Comparison of ENCODE assay signal across 8 cellular contexts in the genomic region with DNA sequence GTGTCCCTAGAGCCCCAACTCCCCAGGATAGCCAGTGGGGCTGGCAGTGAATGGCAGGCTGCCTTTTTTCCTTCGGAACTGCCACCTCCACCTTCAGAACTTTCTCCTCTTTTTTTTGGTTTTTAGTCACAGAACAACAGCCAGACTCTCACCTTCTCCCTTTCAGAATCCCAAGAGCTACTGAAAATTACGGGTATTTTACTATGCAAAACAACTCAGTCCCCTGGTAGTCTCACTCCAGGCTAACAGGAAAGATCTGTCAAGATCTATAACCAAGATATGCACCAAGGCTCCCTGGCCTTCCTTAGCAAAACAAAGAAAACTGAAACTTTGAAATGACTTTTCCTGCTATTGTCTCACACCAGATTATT. TPM values are rescaled to one million over a fixed set of nuclear protein-coding genes. Genes with fewer than 3 reads are reported as not detected.
DNase-seq lines count a peak whose midpoint lies in the region; ATAC-seq and TF ChIP-seq lines count a peak whose summit lies in the region.

No MANE protein-coding gene starts in this region.

- ATAC-seq in GM19463 (IDR thresholded peaks at IDR 0.05; ENCODE audit: unreplicated experiment) (peak; percentile 20), HG02870 (IDR thresholded peaks at IDR 0.05; ENCODE audit: unreplicated experiment) (no peak)
- peak; percentile 7 for ATAC-seq in effector memory CD8-positive, alpha-beta T cell (replicated peaks)

- peak overlapping the region; percentile 83 to 90 for H3K27ac Mint-ChIP-seq in effector memory CD8-positive, alpha-beta T cell
- H3K27ac Mint-ChIP-seq in glutamatergic neuron (ENCODE audit: unreplicated experiment) = no peak overlapping the region

- H3K9ac ChIP-seq in HUES48 (ENCODE audit: low read depth, low read length) (peak overlapping the region; percentile 2; the same call in 1 of the 2 replicates), smooth muscle cell (ENCODE audit: low read depth) (no peak overlapping the region)

- H3K4me1 ChIP-seq in HUES48 (ENCODE audit: control insufficient read depth, insufficient read depth, low read length) (peaks cover 46% of the 10 kb centered on the region), smooth muscle cell (ENCODE audit: low read depth) (peaks cover 20% of the 10 kb centered on the region)

- peak overlapping the region; percentile 50 for H3K4me2 ChIP-seq in smooth muscle cell

- H3K4me1 Mint-ChIP-seq in effector memory CD8-positive, alpha-beta T cell (ENCODE audit: low read depth in 2 of 2) = peaks cover 53 to 59% of the 10 kb centered on the region in 2 donors
- H3K4me1 Mint-ChIP-seq in glutamatergic neuron (ENCODE audit: low read depth, unreplicated experiment) = peaks cover 19% of the 10 kb centered on the region

- H4K20me1 ChIP-seq in smooth muscle cell (ENCODE audit: low read depth) = peaks cover 5% of the 10 kb centered on the region

- no peak for DNase-seq in effector memory CD8-positive, alpha-beta T cell
- DNase-seq in smooth muscle cell (lab: John Stamatoyannopoulos, UW; ENCODE audit: unreplicated experiment) (no peak), glutamatergic neuron (no peak), AG20443 (ENCODE audit: low spot score) (no peak)
- DNase-seq in activated effector memory CD4-positive, alpha-beta T cell treated with anti-CD3 and anti-CD28 coated beads, Interleukin-2, amount 50 U/mL, for 16 hours = no peak

- H3K9me3 Mint-ChIP-seq in effector memory CD8-positive, alpha-beta T cell = no peaks in the 10 kb centered on the region
- peaks cover 2% of the 10 kb centered on the region for H3K9me3 Mint-ChIP-seq in glutamatergic neuron (ENCODE audit: unreplicated experiment)

- peaks cover 30% of the 10 kb centered on the region for H3F3A ChIP-seq in smooth muscle cell (ENCODE audit: low read depth)

- H3K4me3 Mint-ChIP-seq in effector memory CD8-positive, alpha-beta T cell = peak overlapping the region; percentile 77 to 83
- H3K4me3 Mint-ChIP-seq in glutamatergic neuron (ENCODE audit: unreplicated experiment) = no peak overlapping the region

- H3K9me3 ChIP-seq in HUES48 (ENCODE audit: control insufficient read depth, insufficient read depth, low read length) (no peaks in the 10 kb centered on the region), smooth muscle cell (replicated peaks; ENCODE audit: low read depth) (no peaks in the 10 kb centered on the region)

- peaks cover 0 to 7% of the 10 kb centered on the region in 2 donors for H3K27me3 Mint-ChIP-seq in effector memory CD8-positive, alpha-beta T cell
- H3K27me3 Mint-ChIP-seq in glutamatergic neuron (ENCODE audit: unreplicated experiment) = peaks cover 7% of the 10 kb centered on the region

- H3K4me3 ChIP-seq in HUES48 (ENCODE audit: low read depth, low read length) (no peak overlapping the region; the same call in 1 of the 2 replicates), smooth muscle cell (no peak overlapping the region)

- no peaks in the 10 kb centered on the region for H3K27me3 ChIP-seq in HUES48 (ENCODE audit: control insufficient read depth, insufficient read depth, low read length)
- no peaks in the 10 kb centered on the region for H3K27me3 ChIP-seq in smooth muscle cell (ENCODE audit: low read depth)

- H3K27ac ChIP-seq in HUES48 (ENCODE audit: low read depth, low read length) = peak overlapping the region; percentile 100
- peak overlapping the region; percentile 65 for H3K27ac ChIP-seq in smooth muscle cell (ENCODE audit: low read depth)

- H2AFZ ChIP-seq in smooth muscle cell (ENCODE audit: low read depth) = no peak overlapping the region

- peaks cover 18% of the 10 kb centered on the region for H3K36me3 Mint-ChIP-seq in effector memory CD8-positive, alpha-beta T cell (ENCODE audit: insufficient read depth)
- H3K36me3 Mint-ChIP-seq in glutamatergic neuron (ENCODE audit: unreplicated experiment) = no peaks in the 10 kb centered on the region

- 18% methylated on average over 2 of the region's 2 CpGs for WGBS in smooth muscle cell (ENCODE audit: low lambda C conversion rate)

- H3K36me3 ChIP-seq in HUES48 (ENCODE audit: control insufficient read depth, insufficient read depth, low read length) (peaks cover 29% of the 10 kb centered on the region), smooth muscle cell (ENCODE audit: low read depth) (no peaks in the 10 kb centered on the region)

- H3K79me2 ChIP-seq in smooth muscle cell (ENCODE audit: low read depth) = no peaks in the 10 kb centered on the region

- TF ChIP-seq CTCF in smooth muscle cell (IDR thresholded peaks at IDR 0.05; ENCODE audit: borderline replicate concordance, insufficient read depth, poor library complexity, severe bottlenecking) (no peak), glutamatergic neuron (IDR thresholded peaks at IDR 0.05; ENCODE audit: partially characterized antibody, unreplicated experiment) (no peak)

RNA-seq across cellular contexts. Expression of a gene that starts 12.5 kb away (rescaled TPM):
- total RNA-seq in smooth muscle cell (6.5 and 7.8 TPM in 2 replicates), glutamatergic neuron (ENCODE audit: unreplicated experiment) (not detected)
- 5.2 and 21.9 TPM in 2 replicates for polyA plus RNA-seq in smooth muscle cell

RNA-seq across cellular contexts. Expression of a gene that starts 18.9 kb away (rescaled TPM):
- total RNA-seq in smooth muscle cell (110 and 139 TPM in 2 replicates), glutamatergic neuron (ENCODE audit: unreplicated experiment) (7.4 TPM)
- polyA plus RNA-seq in smooth muscle cell = 144 and 148 TPM in 2 replicates

RNA-seq across cellular contexts. Expression of a gene that starts 52.4 kb away (rescaled TPM):
- total RNA-seq in smooth muscle cell (1.3 and 1.5 TPM in 2 replicates), glutamatergic neuron (ENCODE audit: unreplicated experiment) (0.74 TPM)
- 0.57 and 1.0 TPM in 2 replicates for polyA plus RNA-seq in smooth muscle cell

Comparison
In these comparisons a context has a peak if more than half of its experiments do, and no peak if none do; other contexts are left out.
1. RNA of a gene that starts 18.9 kb away (total RNA-seq): 110 to 139 TPM in smooth muscle cell; 7.4 TPM in glutamatergic neuron (single experiment); every median in the first group is over 10 times any median in the second.